In genomic region chr1:88646852-88647645, GRCh38 we compare ENCODE assay signal across 1 cellular context.
TF ChIP-seq lines count a peak whose summit lies in the region.

No MANE protein-coding gene starts in this region.

TF ChIP-seq in HepG2, 621 proteins besides CTCF, POLR2A, EP300 and RAD21 (continued from another document):
- TF ChIP-seq USF2 (IDR thresholded peaks at IDR 0.05; ENCODE audit: low read depth, low read length) (no peak), USF2 (CRISPR knock-in tag; IDR thresholded peaks at IDR 0.05; ENCODE audit: borderline replicate concordance) (peak; percentile 55; the same call in 1 of the 2 replicates), NRL (CRISPR knock-in tag; IDR thresholded peaks at IDR 0.05; ENCODE audit: borderline replicate concordance) (no peak), HNF4A (CRISPR knock-in tag; IDR thresholded peaks at IDR 0.05) (peak; percentile 39), HOMEZ (CRISPR knock-in tag; IDR thresholded peaks at IDR 0.05; ENCODE audit: low read depth) (peak; percentile 75; the same call in 1 of the 2 replicates), ZMYM4 (CRISPR knock-in tag; IDR thresholded peaks at IDR 0.05) (peak; percentile 84), ELF1 (CRISPR knock-in tag; IDR thresholded peaks at IDR 0.05) (no peak), HNF4G (IDR thresholded peaks at IDR 0.05; ENCODE audit: borderline replicate concordance, low read depth, low read length) (peak; percentile 33; the same call in 1 of the 2 replicates), HNF4G (CRISPR knock-in tag; IDR thresholded peaks at IDR 0.05; ENCODE audit: borderline replicate concordance, low read depth) (no peak), FOSL1 (CRISPR knock-in tag; IDR thresholded peaks at IDR 0.05; ENCODE audit: borderline replicate concordance) (peak; percentile 15; the same call in 1 of the 2 replicates), CREB1 (IDR thresholded peaks at IDR 0.05) (no peak), CREB1 (CRISPR knock-in tag; IDR thresholded peaks at IDR 0.05) (peak; percentile 51; the same call in 1 of the 2 replicates), JUNB (CRISPR knock-in tag; IDR thresholded peaks at IDR 0.05; ENCODE audit: borderline replicate concordance) (no peak), PAXIP1 (CRISPR knock-in tag; conservative IDR thresholded peaks at IDR 0.05) (no peak), SRY (CRISPR knock-in tag; IDR thresholded peaks at IDR 0.05) (no peak), ZNF232 (CRISPR knock-in tag; IDR thresholded peaks at IDR 0.05; ENCODE audit: borderline replicate concordance) (no peak), ZNF24 (IDR thresholded peaks at IDR 0.05) (peak; percentile 53; the same call in 1 of the 2 replicates), FOSL2 (CRISPR knock-in tag; IDR thresholded peaks at IDR 0.05) (peak; percentile 72), POGZ (CRISPR knock-in tag; IDR thresholded peaks at IDR 0.05) (peak; percentile 74), NFYC (CRISPR knock-in tag; IDR thresholded peaks at IDR 0.05) (peak; percentile 50; the same call in 1 of the 2 replicates)
